ENCODE assay signal across 1 cellular context in the genomic region with DNA sequence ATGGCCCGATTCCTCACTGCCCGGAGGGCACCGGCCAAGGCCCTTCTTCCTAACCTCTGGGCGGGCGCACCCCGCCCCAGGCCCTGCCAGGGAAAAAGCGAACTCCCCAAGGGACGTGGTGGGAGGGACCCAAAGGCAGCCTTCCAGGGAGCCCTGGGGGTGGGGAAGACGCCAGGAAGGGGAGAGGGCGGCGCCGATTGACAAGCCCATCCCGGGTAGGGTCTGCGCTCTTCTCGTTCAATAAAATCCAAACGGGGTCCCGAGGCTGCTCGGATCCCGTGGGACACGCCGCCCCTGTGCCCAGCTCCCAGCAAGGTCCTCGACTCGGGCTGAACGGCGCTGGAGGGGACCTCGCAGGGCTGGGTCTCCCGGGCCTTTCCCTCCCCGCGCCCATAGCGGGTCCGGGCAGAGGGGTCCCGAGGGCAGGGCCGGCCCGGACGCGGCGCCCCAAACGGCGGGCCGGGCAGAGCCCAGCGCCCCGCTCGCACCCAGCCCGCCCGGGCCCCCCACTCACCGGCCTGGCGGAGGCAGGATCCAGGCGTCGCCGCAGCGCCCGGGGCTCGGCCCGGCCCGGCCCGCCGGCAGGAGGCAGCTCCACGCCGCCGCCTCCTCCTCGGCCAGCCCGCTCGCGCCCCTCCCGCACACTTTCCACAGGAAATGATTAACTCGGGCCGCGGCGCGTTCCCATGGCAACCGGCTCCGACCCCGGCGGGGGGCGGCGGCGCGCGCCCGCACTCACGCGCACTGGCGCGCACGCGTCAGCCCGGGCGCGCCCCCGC.
A peak's percentile ranks its signal among the peaks of the same experiment; 100 is the strongest.
TF ChIP-seq lines count a peak whose summit lies in the region.

A gene with protein sequence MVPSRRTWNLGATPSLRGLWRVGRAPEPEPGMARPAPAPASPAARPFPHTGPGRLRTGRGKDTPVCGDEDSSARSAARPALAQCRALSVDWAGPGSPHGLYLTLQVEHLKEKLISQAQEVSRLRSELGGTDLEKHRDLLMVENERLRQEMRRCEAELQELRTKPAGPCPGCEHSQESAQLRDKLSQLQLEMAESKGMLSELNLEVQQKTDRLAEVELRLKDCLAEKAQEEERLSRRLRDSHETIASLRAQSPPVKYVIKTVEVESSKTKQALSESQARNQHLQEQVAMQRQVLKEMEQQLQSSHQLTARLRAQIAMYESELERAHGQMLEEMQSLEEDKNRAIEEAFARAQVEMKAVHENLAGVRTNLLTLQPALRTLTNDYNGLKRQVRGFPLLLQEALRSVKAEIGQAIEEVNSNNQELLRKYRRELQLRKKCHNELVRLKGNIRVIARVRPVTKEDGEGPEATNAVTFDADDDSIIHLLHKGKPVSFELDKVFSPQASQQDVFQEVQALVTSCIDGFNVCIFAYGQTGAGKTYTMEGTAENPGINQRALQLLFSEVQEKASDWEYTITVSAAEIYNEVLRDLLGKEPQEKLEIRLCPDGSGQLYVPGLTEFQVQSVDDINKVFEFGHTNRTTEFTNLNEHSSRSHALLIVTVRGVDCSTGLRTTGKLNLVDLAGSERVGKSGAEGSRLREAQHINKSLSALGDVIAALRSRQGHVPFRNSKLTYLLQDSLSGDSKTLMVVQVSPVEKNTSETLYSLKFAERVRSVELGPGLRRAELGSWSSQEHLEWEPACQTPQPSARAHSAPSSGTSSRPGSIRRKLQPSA (minus strand): TSS at position 636 of the 779 bp plus-strand sequence. CDS start 4,248 bp downstream, outside the sequence.

TF ChIP-seq in HEK293, 187 proteins besides CTCF, POLR2A, EP300 and RAD21 (continued from another document):
- TF ChIP-seq, protein P1, sequence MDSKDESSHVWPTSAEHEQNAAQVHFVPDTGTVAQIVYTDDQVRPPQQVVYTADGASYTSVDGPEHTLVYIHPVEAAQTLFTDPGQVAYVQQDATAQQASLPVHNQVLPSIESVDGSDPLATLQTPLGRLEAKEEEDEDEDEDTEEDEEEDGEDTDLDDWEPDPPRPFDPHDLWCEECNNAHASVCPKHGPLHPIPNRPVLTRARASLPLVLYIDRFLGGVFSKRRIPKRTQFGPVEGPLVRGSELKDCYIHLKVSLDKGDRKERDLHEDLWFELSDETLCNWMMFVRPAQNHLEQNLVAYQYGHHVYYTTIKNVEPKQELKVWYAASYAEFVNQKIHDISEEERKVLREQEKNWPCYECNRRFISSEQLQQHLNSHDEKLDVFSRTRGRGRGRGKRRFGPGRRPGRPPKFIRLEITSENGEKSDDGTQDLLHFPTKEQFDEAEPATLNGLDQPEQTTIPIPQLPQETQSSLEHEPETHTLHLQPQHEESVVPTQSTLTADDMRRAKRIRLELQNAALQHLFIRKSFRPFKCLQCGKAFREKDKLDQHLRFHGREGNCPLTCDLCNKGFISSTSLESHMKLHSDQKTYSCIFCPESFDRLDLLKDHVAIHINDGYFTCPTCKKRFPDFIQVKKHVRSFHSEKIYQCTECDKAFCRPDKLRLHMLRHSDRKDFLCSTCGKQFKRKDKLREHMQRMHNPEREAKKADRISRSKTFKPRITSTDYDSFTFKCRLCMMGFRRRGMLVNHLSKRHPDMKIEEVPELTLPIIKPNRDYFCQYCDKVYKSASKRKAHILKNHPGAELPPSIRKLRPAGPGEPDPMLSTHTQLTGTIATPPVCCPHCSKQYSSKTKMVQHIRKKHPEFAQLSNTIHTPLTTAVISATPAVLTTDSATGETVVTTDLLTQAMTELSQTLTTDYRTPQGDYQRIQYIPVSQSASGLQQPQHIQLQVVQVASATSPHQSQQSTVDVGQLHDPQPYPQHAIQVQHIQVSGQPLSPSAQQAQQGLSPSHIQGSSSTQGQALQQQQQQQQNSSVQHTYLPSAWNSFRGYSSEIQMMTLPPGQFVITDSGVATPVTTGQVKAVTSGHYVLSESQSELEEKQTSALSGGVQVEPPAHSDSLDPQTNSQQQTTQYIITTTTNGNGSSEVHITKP (tag by site-specific recombination; IDR thresholded peaks at IDR 0.05) = 0 out of 2 replicates have a peak, but pooled peaks have one; percentile 36
- TF ChIP-seq, protein P2, sequence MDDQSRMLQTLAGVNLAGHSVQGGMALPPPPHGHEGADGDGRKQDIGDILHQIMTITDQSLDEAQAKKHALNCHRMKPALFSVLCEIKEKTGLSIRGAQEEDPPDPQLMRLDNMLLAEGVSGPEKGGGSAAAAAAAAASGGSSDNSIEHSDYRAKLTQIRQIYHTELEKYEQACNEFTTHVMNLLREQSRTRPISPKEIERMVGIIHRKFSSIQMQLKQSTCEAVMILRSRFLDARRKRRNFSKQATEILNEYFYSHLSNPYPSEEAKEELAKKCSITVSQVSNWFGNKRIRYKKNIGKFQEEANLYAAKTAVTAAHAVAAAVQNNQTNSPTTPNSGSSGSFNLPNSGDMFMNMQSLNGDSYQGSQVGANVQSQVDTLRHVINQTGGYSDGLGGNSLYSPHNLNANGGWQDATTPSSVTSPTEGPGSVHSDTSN (CRISPR knock-in tag; IDR thresholded peaks at IDR 0.05) = peak; percentile 34; the same call in 1 of the 2 replicates
- TF ChIP-seq ZNF596 (tag by site-specific recombination; IDR thresholded peaks at IDR 0.05) (0 out of 2 replicates have a peak, but pooled peaks have one; percentile 16), ZNF423 (tag by site-specific recombination; IDR thresholded peaks at IDR 0.05) (peak; percentile 16; the same call in 1 of the 2 replicates), ZNF223 (tag by site-specific recombination; IDR thresholded peaks at IDR 0.05) (no peak), SP2 (tag by site-specific recombination; IDR thresholded peaks at IDR 0.05) (peak; percentile 41), IKZF3 (tag by site-specific recombination; IDR thresholded peaks at IDR 0.05) (peak; percentile 53), ZNF677 (tag by site-specific recombination; IDR thresholded peaks at IDR 0.05) (no peak), GLIS2 (tag by site-specific recombination; IDR thresholded peaks at IDR 0.05) (peak; percentile 83), ZNF335 (tag by site-specific recombination; conservative IDR thresholded peaks at IDR 0.05) (peak; percentile 65), ZNF221 (tag by site-specific recombination; IDR thresholded peaks at IDR 0.05; ENCODE audit: borderline replicate concordance) (no peak), KLF9 (tag by site-specific recombination; IDR thresholded peaks at IDR 0.05; ENCODE audit: low read depth) (0 out of 2 replicates have a peak, but pooled peaks have one; percentile 29), GFI1B (tag by site-specific recombination; IDR thresholded peaks at IDR 0.05) (no peak), KLF1 (tag by site-specific recombination; IDR thresholded peaks at IDR 0.05) (peak; percentile 61), ZNF701 (tag by site-specific recombination; IDR thresholded peaks at IDR 0.05) (no peak), GLIS1 (tag by site-specific recombination; IDR thresholded peaks at IDR 0.05) (peak; percentile 59), TCF7L2 (IDR thresholded peaks at IDR 0.05; ENCODE audit: borderline replicate concordance, low read depth, low read length) (no peak), ZBTB8A (tag by site-specific recombination; IDR thresholded peaks at IDR 0.05) (peak; percentile 28; the same call in 1 of the 2 replicates), SP3 (tag by site-specific recombination; IDR thresholded peaks at IDR 0.05) (0 out of 2 replicates have a peak, but pooled peaks have one; percentile 14), ZFP69B (tag by site-specific recombination; IDR thresholded peaks at IDR 0.05) (no peak), PRDM1 (tag by site-specific recombination; IDR thresholded peaks at IDR 0.05) (no peak), ZBTB48 (tag by site-specific recombination; IDR thresholded peaks at IDR 0.05) (peak; percentile 37; the same call in 1 of the 2 replicates)
- TF ChIP-seq, protein P3, sequence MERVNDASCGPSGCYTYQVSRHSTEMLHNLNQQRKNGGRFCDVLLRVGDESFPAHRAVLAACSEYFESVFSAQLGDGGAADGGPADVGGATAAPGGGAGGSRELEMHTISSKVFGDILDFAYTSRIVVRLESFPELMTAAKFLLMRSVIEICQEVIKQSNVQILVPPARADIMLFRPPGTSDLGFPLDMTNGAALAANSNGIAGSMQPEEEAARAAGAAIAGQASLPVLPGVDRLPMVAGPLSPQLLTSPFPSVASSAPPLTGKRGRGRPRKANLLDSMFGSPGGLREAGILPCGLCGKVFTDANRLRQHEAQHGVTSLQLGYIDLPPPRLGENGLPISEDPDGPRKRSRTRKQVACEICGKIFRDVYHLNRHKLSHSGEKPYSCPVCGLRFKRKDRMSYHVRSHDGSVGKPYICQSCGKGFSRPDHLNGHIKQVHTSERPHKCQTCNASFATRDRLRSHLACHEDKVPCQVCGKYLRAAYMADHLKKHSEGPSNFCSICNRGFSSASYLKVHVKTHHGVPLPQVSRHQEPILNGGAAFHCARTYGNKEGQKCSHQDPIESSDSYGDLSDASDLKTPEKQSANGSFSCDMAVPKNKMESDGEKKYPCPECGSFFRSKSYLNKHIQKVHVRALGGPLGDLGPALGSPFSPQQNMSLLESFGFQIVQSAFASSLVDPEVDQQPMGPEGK (tag by site-specific recombination; IDR thresholded peaks at IDR 0.05) = peak; percentile 17; the same call in 1 of the 2 replicates
- TF ChIP-seq, protein P4, sequence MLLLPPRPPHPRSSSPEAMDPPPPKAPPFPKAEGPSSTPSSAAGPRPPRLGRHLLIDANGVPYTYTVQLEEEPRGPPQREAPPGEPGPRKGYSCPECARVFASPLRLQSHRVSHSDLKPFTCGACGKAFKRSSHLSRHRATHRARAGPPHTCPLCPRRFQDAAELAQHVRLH (tag by site-specific recombination; IDR thresholded peaks at IDR 0.05) = no peak
